ENCODE assay signal across 6 cellular contexts in genomic region chr6:86306210-86306609, GRCh38.
"Had no signal": no experiment of that assay in that cellular context is flagged by ENCODE, and none has a peak within 500 bp of the region (broad histone marks: within the 10 kb centered on the region; RNA-seq: fewer than 3 reads in every experiment).

No MANE protein-coding gene starts in this region.

- H3K27me3 Mint-ChIP-seq: IgD-negative memory B cell had no signal

- H3K4me3 Mint-ChIP-seq: HFFc6, IgD-negative memory B cell had no signal

- H3K4me1 ChIP-seq: HAP-1 had no signal

- H3K4me1 Mint-ChIP-seq: IgD-negative memory B cell had no signal

- H3K27ac Mint-ChIP-seq: HFFc6, IgD-negative memory B cell had no signal

- DNase-seq: GOT3, H7, HFFc6 had no signal

- H3K9me3 ChIP-seq: HAP-1 had no signal

- H3K4me3 ChIP-seq: HAP-1 had no signal

- H3K27ac ChIP-seq: HL-60 had no signal

- H3K36me3 ChIP-seq: HAP-1 had no signal
